ENCODE assay signal across 9 cellular contexts in the genomic region with DNA sequence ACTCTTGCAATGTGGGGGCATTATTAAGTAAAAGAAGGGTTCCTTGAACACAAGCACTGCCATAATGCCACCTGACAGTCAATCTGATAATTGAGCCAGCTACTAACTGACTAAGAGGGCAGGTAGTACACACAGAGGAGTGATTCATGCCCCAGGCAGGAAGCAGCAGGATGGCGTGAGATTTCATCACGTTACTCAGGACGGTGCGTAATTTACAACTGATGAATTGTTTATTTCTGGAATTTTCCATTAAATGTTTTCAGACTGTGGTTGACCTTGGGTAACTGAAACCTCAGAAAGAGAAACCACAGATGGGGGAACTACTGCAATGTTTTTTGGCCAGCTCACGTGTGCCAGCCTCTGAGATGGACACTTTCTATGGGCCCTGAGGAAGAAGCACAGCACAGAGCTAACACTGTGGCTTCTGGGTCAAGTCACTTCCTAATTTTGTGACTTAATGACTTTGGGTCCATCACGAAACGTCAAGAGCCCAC. TPM values are rescaled to one million over a fixed set of nuclear protein-coding genes. Genes with fewer than 3 reads are reported as not detected.
DNase-seq lines count a peak whose midpoint lies in the region; ATAC-seq and TF ChIP-seq lines count a peak whose summit lies in the region.
"Had no signal": no experiment of that assay in that cellular context is flagged by ENCODE, and none has a peak within 500 bp of the region (broad histone marks: within the 10 kb centered on the region; RNA-seq: fewer than 3 reads in every experiment).

No MANE protein-coding gene starts in this region.

- H3K9me3 ChIP-seq in mammary epithelial cell (replicated peaks; ENCODE audit: insufficient read depth, low read length) (no peaks in the 10 kb centered on the region), psoas muscle (no peaks in the 10 kb centered on the region), SJCRH30 (replicated peaks) (no peaks in the 10 kb centered on the region)

- peaks cover 36% of the 10 kb centered on the region for H3K4me1 ChIP-seq in mammary epithelial cell (ENCODE audit: insufficient read depth, low read length)
- H3K4me1 ChIP-seq in psoas muscle = peaks cover 6% of the 10 kb centered on the region
- no peaks in the 10 kb centered on the region for H3K4me1 ChIP-seq in SJCRH30
- H3K4me1 ChIP-seq: parathyroid adenoma had no signal

- H3K4me3 ChIP-seq in mammary epithelial cell (replicated peaks in 1 of 3; ENCODE audit: insufficient read depth in 1 of 3, low read depth in 2 of 3, low read length in 3 of 3) (no peak overlapping the region), psoas muscle (no peak overlapping the region), SJCRH30 (no peak overlapping the region)

- 24% methylated on average over 7 of the region's 7 CpGs for WGBS in mammary epithelial cell (ENCODE audit: low coverage, missing lambda C conversion rate)
- 55 to 67% (median 58%) methylated on average over 7 of the region's 7 CpGs for WGBS in psoas muscle, 3 donors

- H2AFZ ChIP-seq in mammary epithelial cell (ENCODE audit: low read depth, low read length) = peak overlapping the region; percentile 6
- H2AFZ ChIP-seq: parathyroid adenoma had no signal

- BruUV-seq in mammary epithelial cell (replicated peaks; lab: Mats Ljungman, UMichigan) = no TSS peak

- dilution Hi-C loops in mammary epithelial cell (cut with HindIII; ENCODE audit: low sequenced_read_pairs) = no loop called here

- H3K4me2 ChIP-seq in mammary epithelial cell (ENCODE audit: insufficient read depth, low read depth, low read length) = no peak overlapping the region

- H3K27ac ChIP-seq in mammary epithelial cell (ENCODE audit: insufficient read depth, low read depth, low read length) (peak overlapping the region; percentile 79), psoas muscle (peak overlapping the region; percentile 51), SJCRH30 (no peak overlapping the region)
- H3K27ac ChIP-seq: parathyroid adenoma had no signal

- H3K79me2 ChIP-seq in mammary epithelial cell (ENCODE audit: insufficient read depth, low read length) = no peaks in the 10 kb centered on the region
- H3K79me2 ChIP-seq: parathyroid adenoma had no signal

- H4K20me1 ChIP-seq in mammary epithelial cell (ENCODE audit: insufficient read depth, low read length) = no peaks in the 10 kb centered on the region

- ATAC-seq in GM19438 (IDR thresholded peaks at IDR 0.05; ENCODE audit: low read depth, unreplicated experiment) (peak; percentile 59), HG03469 (IDR thresholded peaks at IDR 0.05; ENCODE audit: unreplicated experiment) (peak; percentile 68), psoas muscle (peak; percentile 71 to 89 (median 83))

- intact Hi-C loops in mammary epithelial cell (cut with micrococcal nuclease) = loop anchor here (1.0 to 10.0 kb wide), 3 partner anchors 46 to 472 kb away; a partner anchor contains a TSS
- intact Hi-C loops in psoas muscle (cut with DNase I) = no loop called here

- CTCF ChIA-PET in mammary epithelial cell (lab: Charles Lee; ENCODE audit: low non-redundant PET) = interaction anchor here (1.1 kb wide), 1 partner anchor 288 kb away, joined by 10 read pairs; no protein-coding TSS in a partner anchor

- in situ Hi-C loops in mammary epithelial cell (cut with MboI; ENCODE audit: low sequenced_read_pairs in 2 of 2) = no loop called here

- H3K9ac ChIP-seq in mammary epithelial cell (ENCODE audit: insufficient read depth, low read length) = no peak overlapping the region
- H3K9ac ChIP-seq: parathyroid adenoma had no signal

- H3K27me3 ChIP-seq in mammary epithelial cell (ENCODE audit: insufficient read depth, low read length) (no peaks in the 10 kb centered on the region), psoas muscle (ENCODE audit: insufficient read depth in 3 of 3, low read length in 2 of 3) (no peaks in the 10 kb centered on the region), SJCRH30 (no peaks in the 10 kb centered on the region)

- DNase-seq in AG08396 (ENCODE audit: low spot score) (peak; percentile 80), T1000 (lab: John Stamatoyannopoulos, UW) (peak; percentile 49), mammary epithelial cell (peak; percentile 99), psoas muscle (no peak), SJCRH30 (no peak), NCI-H82 (lab: John Stamatoyannopoulos, UW) (no peak)

- TF ChIP-seq CTCF in mammary epithelial cell (conservative IDR thresholded peaks at IDR 0.05 in 1 of 2, IDR thresholded peaks at IDR 0.05 in 1 of 2; ENCODE audit: extremely low read depth in 1 of 2, insufficient read depth in 1 of 2, low read depth in 1 of 2, low read length in 2 of 2) = no peak
- no peak for TF ChIP-seq CTCF in psoas muscle (IDR thresholded peaks at IDR 0.05)

- no peaks in the 10 kb centered on the region for H3K36me3 ChIP-seq in mammary epithelial cell (ENCODE audit: insufficient read depth, low read length)
- no peaks in the 10 kb centered on the region for H3K36me3 ChIP-seq in psoas muscle (ENCODE audit: insufficient read depth in 1 of 2, low read depth in 1 of 2)
- no peaks in the 10 kb centered on the region for H3K36me3 ChIP-seq in SJCRH30

RNA-seq across cellular contexts. Expression of a gene that starts 46.7 kb away (rescaled TPM):
- total RNA-seq in mammary epithelial cell = 1 to 10 TPM in 1 of 2 donors, under 1 TPM in 1; 0.17 to 2.6 TPM
- 0.42 TPM for polyA plus RNA-seq in mammary epithelial cell
- polyA minus RNA-seq in mammary epithelial cell = not detected
- 1 to 10 TPM in 1 of 4 donors, under 1 TPM in 3; 0.20 to 1.1 (median 0.35) TPM for total RNA-seq in psoas muscle
- under 1 TPM in 2 of 3 donors, not detected in 1; 0.14 to 0.16 TPM for polyA plus RNA-seq in psoas muscle
- 0.76 and 1.5 TPM in 2 replicates for total RNA-seq in SJCRH30 (2014; rRNA removed; shearing (Covaris generic))

RNA-seq across cellular contexts. Expression of a gene that starts 46.9 kb away (rescaled TPM):
- total RNA-seq in mammary epithelial cell = 10 to 100 TPM in 1 of 2 donors, 1 to 10 TPM in 1; 6.7 to 13.4 TPM
- polyA plus RNA-seq in mammary epithelial cell = 2.9 TPM
- 5.4 TPM for polyA minus RNA-seq in mammary epithelial cell
- 1 to 10 TPM in 3 of 4 donors, under 1 TPM in 1; 0.76 to 3.2 (median 1.4) TPM for total RNA-seq in psoas muscle
- polyA plus RNA-seq in psoas muscle = under 1 TPM; 0.38 to 0.53 (median 0.52) TPM
- 10.4 and 12.2 TPM in 2 replicates for total RNA-seq in SJCRH30 (2014; rRNA removed; shearing (Covaris generic))

Comparison
In these comparisons a context has a peak if more than half of its experiments do, and no peak if none do; other contexts are left out.
1. DNase-seq: peak in AG08396 (single experiment), T1000 (single experiment) and mammary epithelial cell (single experiment); none in psoas muscle (0 of 2), SJCRH30 (0 of 2) and NCI-H82 (single experiment).
2. Peak in every context shown above with its lines, with median percentiles within 50 percentile points of each other: ATAC-seq.